10 cellular contexts compared by ENCODE assay signal in the genomic region with DNA sequence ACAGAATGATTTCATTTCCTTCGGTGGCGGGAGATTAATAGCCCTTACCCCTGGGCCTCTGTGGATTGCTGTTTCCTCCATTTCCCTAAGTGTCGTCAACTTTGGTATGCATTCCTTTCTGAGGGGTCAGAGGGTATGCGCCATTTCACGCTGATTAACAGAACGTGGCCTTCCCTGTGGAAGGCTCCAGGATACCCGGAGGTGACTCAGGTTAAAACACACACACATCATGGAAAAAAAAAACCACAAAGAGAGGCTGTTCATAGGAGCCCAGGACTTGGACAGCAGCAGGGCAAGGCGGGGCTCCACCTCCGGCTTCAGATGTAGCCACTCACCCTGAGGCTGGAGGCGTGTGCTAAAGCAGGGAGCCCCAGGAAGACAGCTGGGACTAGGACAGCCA. TPM values are rescaled to one million over a fixed set of nuclear protein-coding genes. Genes with fewer than 3 reads are reported as not detected.
DNase-seq lines count a peak whose midpoint lies in the region; ATAC-seq, FAIRE-seq and TF ChIP-seq lines count a peak whose summit lies in the region.
"Had no signal": no experiment of that assay in that cellular context is flagged by ENCODE, and none has a peak within 500 bp of the region (broad histone marks: within the 10 kb centered on the region; RNA-seq: fewer than 3 reads in every experiment).

No MANE protein-coding gene starts in this region.

- H3K4me3 ChIP-seq in AG04449 (ENCODE audit: low read depth, low read length) (no peak overlapping the region), body of pancreas (no peak overlapping the region)
- H3K4me3 ChIP-seq: thyroid gland had no signal

- no peaks in the 10 kb centered on the region for H3K4me1 ChIP-seq in body of pancreas
- H3K4me1 ChIP-seq: thyroid gland had no signal

- peaks cover 2 to 11% of the 10 kb centered on the region in 2 donors for H3K36me3 Mint-ChIP-seq in stimulated activated naive B cell treated with anti-CD40 and anti-IgM and Interleukin-4, amounts not matched to agents 10 μg/mL and 1 μg/mL and 100 μg/mL, for 72 hours

- TF ChIP-seq CTCF in AG04449 (IDR thresholded peaks at IDR 0.05; ENCODE audit: insufficient read depth, low read length, missing control alignments) (no peak), body of pancreas (IDR thresholded peaks at IDR 0.05) (no peak)

- intact Hi-C loops in body of pancreas (cut with DNase I): no loop called here

- H3K36me3 ChIP-seq in body of pancreas (replicated peaks in 1 of 2; ENCODE audit: insufficient read depth in 1 of 2, low read depth in 2 of 2): no peaks in the 10 kb centered on the region
- H3K36me3 ChIP-seq: thyroid gland had no signal

- WGBS in body of pancreas, 2 donors: 21 to 24% methylated on average over 10 of the region's 10 CpGs

- no peak overlapping the region for H3K27ac ChIP-seq in body of pancreas
- H3K27ac ChIP-seq: thyroid gland had no signal

- POLR2A ChIA-PET in AG04449 (lab: Yijun Ruan, JAX): no interaction called here

- TF ChIP-seq POLR2A in body of pancreas (IDR thresholded peaks at IDR 0.05): no peak
- TF ChIP-seq POLR2A in GM12892 (IDR thresholded peaks at IDR 0.05; ENCODE audit: low read depth, low read length): no peak

- DNase-seq in AG04449 (ENCODE audit: low read depth, low spot score) (peak; percentile 21), HK-2 (ENCODE audit: unreplicated experiment) (peak; percentile 88), body of pancreas (peak in 1 of 4 donors; percentile 5), kidney glomerular epithelial cell (lab: John Stamatoyannopoulos, UW) (peak; percentile 96), left lobe of liver (ENCODE audit: low spot score) (no peak), GM12892 (ENCODE audit: insufficient read length) (no peak)
- no peak for DNase-seq in stimulated activated naive B cell treated with anti-CD40 and anti-IgM and Interleukin-4, amounts not matched to agents 10 μg/mL and 1 μg/mL and 100 μg/mL, for 72 hours
- DNase-seq: DND-41 had no signal

- CTCF ChIA-PET in AG04449 (lab: Yijun Ruan, JAX): no interaction called here

- FAIRE-seq in GM12892 (lab: Jason Lieb, UNC): no peak

- peaks cover 6 to 16% of the 10 kb centered on the region in 2 donors for H3K4me1 Mint-ChIP-seq in stimulated activated naive B cell treated with anti-CD40 and anti-IgM and Interleukin-4, amounts not matched to agents 10 μg/mL and 1 μg/mL and 100 μg/mL, for 72 hours

- no peak overlapping the region for H3K4me3 Mint-ChIP-seq in stimulated activated naive B cell treated with anti-CD40 and anti-IgM and Interleukin-4, amounts not matched to agents 10 μg/mL and 1 μg/mL and 100 μg/mL, for 72 hours

- no peak overlapping the region for H3K27ac Mint-ChIP-seq in stimulated activated naive B cell treated with anti-CD40 and anti-IgM and Interleukin-4, amounts not matched to agents 10 μg/mL and 1 μg/mL and 100 μg/mL, for 72 hours

- H3K9me3 ChIP-seq in body of pancreas: no peaks in the 10 kb centered on the region
- H3K9me3 ChIP-seq: thyroid gland had no signal

- peak; percentile 79 for ATAC-seq in body of pancreas
- no peak for ATAC-seq in left lobe of liver
- no peak for ATAC-seq in stimulated activated naive B cell treated with anti-CD40 and anti-IgM and Interleukin-4, amounts not matched to agents 10 μg/mL and 1 μg/mL and 100 μg/mL, for 72 hours (replicated peaks)
- ATAC-seq in GM19395 (IDR thresholded peaks at IDR 0.05; ENCODE audit: unreplicated experiment): no peak

- peaks cover 9 to 17% of the 10 kb centered on the region in 2 donors for H3K9me3 Mint-ChIP-seq in stimulated activated naive B cell treated with anti-CD40 and anti-IgM and Interleukin-4, amounts not matched to agents 10 μg/mL and 1 μg/mL and 100 μg/mL, for 72 hours

- no peaks in the 10 kb centered on the region for H3K27me3 ChIP-seq in body of pancreas
- H3K27me3 ChIP-seq: thyroid gland had no signal

- H3K27me3 Mint-ChIP-seq in stimulated activated naive B cell treated with anti-CD40 and anti-IgM and Interleukin-4, amounts not matched to agents 10 μg/mL and 1 μg/mL and 100 μg/mL, for 72 hours: peaks cover 20 to 33% of the 10 kb centered on the region in 2 donors

RNA-seq across cellular contexts. Expression of a gene that starts 51.9 kb away (rescaled TPM):
- total RNA-seq in body of pancreas: 1 to 10 TPM in 1 of 2 donors, not detected in 1; 1.3 TPM
- total RNA-seq in left lobe of liver: 8.1 TPM
- polyA plus RNA-seq in GM12892 (2012; ENCODE audit: missing spikeins): 0.53 TPM

Comparison
In these comparisons a context has a peak if more than half of its experiments do, and no peak if none do; other contexts are left out.
1. DNase-seq: peak in AG04449 (single experiment), HK-2 (single experiment) and kidney glomerular epithelial cell (single experiment); none in left lobe of liver (single experiment), GM12892 (single experiment) and stimulated activated naive B cell treated with anti-CD40 and anti-IgM and Interleukin-4, amounts not matched to agents 10 μg/mL and 1 μg/mL and 100 μg/mL, for 72 hours (single experiment).